ENCODE assay signal across 18 cellular contexts in the genomic region with DNA sequence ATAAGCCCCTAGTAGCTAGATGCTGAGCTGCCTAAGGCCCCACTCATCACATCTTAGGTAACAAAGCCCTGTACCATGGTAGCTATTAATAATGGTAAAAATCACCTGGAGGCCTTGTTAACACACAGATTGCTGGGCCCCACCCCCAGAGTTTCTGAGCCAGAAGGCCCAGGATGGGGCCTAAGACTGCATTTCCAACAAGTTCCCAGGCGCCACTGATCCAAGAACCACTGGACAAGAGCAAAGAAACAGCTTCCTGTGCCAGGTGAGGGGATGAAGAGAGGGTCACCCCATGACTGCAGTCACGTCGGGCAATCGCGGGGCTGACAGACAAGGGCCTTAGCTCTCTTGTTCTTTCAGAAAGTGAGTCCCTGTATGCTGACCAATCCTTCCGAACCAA. TPM values are rescaled to one million over a fixed set of nuclear protein-coding genes. Genes with fewer than 3 reads are reported as not detected.
"Had no signal": no experiment of that assay in that cellular context is flagged by ENCODE, and none has a peak within 500 bp of the region (broad histone marks: within the 10 kb centered on the region; RNA-seq: fewer than 3 reads in every experiment).

No MANE protein-coding gene starts in this region.

- H3K9me3 ChIP-seq: SJCRH30 had no signal

- DNase-seq: Kasumi-1, KG1, MM.1S, NCI-H1436, NCI-H187, NCI-H2081 treated with DMSO at 0.1 percent for 48 hours, NCI-H2171, NCI-H226, NCI-H446, NCI-H524 treated with DMSO at 0.1 percent for 48 hours, NCI-H69, NCI-H774, SHP77 treated with DMSO at 0.1 percent for 48 hours had no signal

- H3K27ac ChIP-seq: SJCRH30, SK-N-MC had no signal

- H3K27me3 ChIP-seq: SJCRH30 had no signal

- H3K36me3 ChIP-seq: SJCRH30 had no signal

- H3K4me3 ChIP-seq: SJCRH30, SK-N-MC had no signal

RNA-seq across cellular contexts. Expression of a gene that starts 46.8 kb away (rescaled TPM):
- total RNA-seq: HT-29, M059J, Right ventricle myocardium inferior had no signal
